ENCODE assay signal across 8 cellular contexts in the genomic region with DNA sequence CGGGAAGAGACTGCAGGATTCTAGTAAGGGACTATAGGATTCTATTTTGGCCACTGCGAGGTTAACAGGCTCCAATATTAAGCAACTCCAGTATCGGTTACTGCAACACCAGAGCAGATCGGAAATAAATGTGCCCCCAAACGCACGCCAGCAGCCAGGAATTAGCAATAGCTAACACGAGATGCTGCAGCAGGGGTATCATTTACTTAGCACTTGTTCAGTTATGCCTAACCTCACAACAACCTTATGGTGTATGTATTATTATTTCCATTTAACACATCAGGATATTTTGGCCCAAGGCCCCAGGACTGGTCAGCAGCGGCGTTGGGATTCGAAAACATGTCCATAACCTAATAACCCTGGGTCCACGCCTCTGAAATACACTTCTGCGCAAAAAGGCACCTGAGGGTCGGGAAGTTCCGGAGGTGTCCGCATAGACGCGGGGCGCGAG. TPM values are rescaled to one million over a fixed set of nuclear protein-coding genes. Genes with fewer than 3 reads are reported as not detected.
DNase-seq lines count a peak whose midpoint lies in the region; ATAC-seq and TF ChIP-seq lines count a peak whose summit lies in the region.

No MANE protein-coding gene starts in this region.

- H3K27me3 Mint-ChIP-seq in activated B cell treated with CpG ODN at 0.5 μM for 24 hours, result no peaks in the 10 kb centered on the region

- H3K4me1 ChIP-seq in HUES6 (ENCODE audit: control insufficient read depth, insufficient read depth, low read length), result peaks cover 8% of the 10 kb centered on the region

- H3K79me2 ChIP-seq in neural cell (replicated peaks; ENCODE audit: insufficient read depth, low read length), result peaks cover 6% of the 10 kb centered on the region

- no peak for TF ChIP-seq RAD21 in neural cell (conservative IDR thresholded peaks at IDR 0.05)

- no peak for TF ChIP-seq EP300 in neural cell (conservative IDR thresholded peaks at IDR 0.05; ENCODE audit: poor library complexity, severe bottlenecking)

- POLR2A ChIA-PET in activated B cell treated with CpG ODN at 0.5 μM for 24 hours (lab: Charles Lee), result no interaction called here

- H3K9me3 Mint-ChIP-seq in activated B cell treated with CpG ODN at 0.5 μM for 24 hours, result no peaks in the 10 kb centered on the region

- H2AFZ ChIP-seq in neural cell (ENCODE audit: low read depth, low read length), result peak overlapping the region; percentile 58

- H3K9ac ChIP-seq in HUES6 (ENCODE audit: low read length), result peak overlapping the region; percentile 83
- peak overlapping the region; percentile 95 for H3K9ac ChIP-seq in neural cell (ENCODE audit: low read length)

- intact Hi-C loops in activated B cell treated with CpG ODN at 0.5 μM for 24 hours (cut with micrococcal nuclease), result loop anchor here (1.0 to 5.0 kb wide), 7 partner anchors 57 to 647 kb away; partner anchors contain the start of genes ARMC8, CEP70 and COPB2

- TF ChIP-seq CTCF in AG09309 (IDR thresholded peaks at IDR 0.05; ENCODE audit: control insufficient read depth, insufficient read depth, low read depth, low read length, missing control alignments), result no peak
- no peak for TF ChIP-seq CTCF in activated B cell treated with CpG ODN at 0.5 μM for 24 hours (IDR thresholded peaks at IDR 0.05)
- TF ChIP-seq CTCF in neural cell (IDR thresholded peaks at IDR 0.05; ENCODE audit: poor library complexity, severe bottlenecking), result no peak

- H3K4me2 ChIP-seq in neural cell (ENCODE audit: low read length), result peak overlapping the region; percentile 87

- no peaks in the 10 kb centered on the region for H3K27me3 ChIP-seq in HUES6 (ENCODE audit: control insufficient read depth, insufficient read depth, low read length)
- no peaks in the 10 kb centered on the region for H3K27me3 ChIP-seq in neural cell (ENCODE audit: insufficient read depth, low read depth, low read length)

- peak; percentile 4 for ATAC-seq in GM18511 (IDR thresholded peaks at IDR 0.05; ENCODE audit: unreplicated experiment)
- no peak for ATAC-seq in activated B cell treated with CpG ODN at 0.5 μM for 24 hours (ENCODE audit: low read depth)
- no peak for ATAC-seq in HG03565 (IDR thresholded peaks at IDR 0.05; ENCODE audit: unreplicated experiment)

- H3K4me3 ChIP-seq in AG09309 (ENCODE audit: control insufficient read depth, low read depth, low read length) (peak overlapping the region; percentile 73), HUES6 (ENCODE audit: low read depth, low read length) (peak overlapping the region; percentile 95), neural cell (ENCODE audit: low read length) (peak overlapping the region; percentile 99)

- CTCF ChIA-PET in activated B cell treated with CpG ODN at 0.5 μM for 24 hours (lab: Charles Lee), result interaction anchor here (1.5 kb wide), 1 partner anchor 82 kb away, joined by 8 read pairs; no protein-coding TSS in a partner anchor

- H3K36me3 ChIP-seq in HUES6 (ENCODE audit: control insufficient read depth, insufficient read depth, low read length), result peaks cover 5% of the 10 kb centered on the region; the same call in 1 of the 2 replicates
- H3K36me3 ChIP-seq in neural cell (ENCODE audit: insufficient read depth, low read length), result no peaks in the 10 kb centered on the region

- H3K27ac Mint-ChIP-seq in activated B cell treated with CpG ODN at 0.5 μM for 24 hours, result peak overlapping the region; percentile 68

- peaks cover 2% of the 10 kb centered on the region; the same call in 1 of the 2 replicates for H3K9me3 ChIP-seq in HUES6 (ENCODE audit: control insufficient read depth, insufficient read depth, low read depth, low read length)
- no peaks in the 10 kb centered on the region for H3K9me3 ChIP-seq in neural cell (ENCODE audit: low read length)

- peaks cover 24% of the 10 kb centered on the region for H3K4me1 Mint-ChIP-seq in activated B cell treated with CpG ODN at 0.5 μM for 24 hours

- no peak for DNase-seq in AG09309 (ENCODE audit: low read depth)
- no peak for DNase-seq in activated B cell treated with CpG ODN at 0.5 μM for 24 hours
- peak; percentile 76 for DNase-seq in fibroblast of gingiva (ENCODE audit: low read depth)
- DNase-seq in activated CD4-positive, CD25-positive, alpha-beta regulatory T cell treated with anti-CD3 and anti-CD28 coated beads, Interleukin-2, amount 50 U/mL, for 72 hours, result no peak

- H3K4me3 Mint-ChIP-seq in activated B cell treated with CpG ODN at 0.5 μM for 24 hours, result peak overlapping the region; percentile 86

- H4K20me1 ChIP-seq in neural cell (ENCODE audit: insufficient read depth), result no peaks in the 10 kb centered on the region

- peaks cover 4% of the 10 kb centered on the region for H3F3A ChIP-seq in neural cell (ENCODE audit: insufficient read depth, low read length, poor library complexity, severe bottlenecking)

- H3K9me2 ChIP-seq in neural cell (ENCODE audit: insufficient read depth, low read length), result no peaks in the 10 kb centered on the region

- H3K27ac ChIP-seq in HUES6 (ENCODE audit: low read depth, low read length), result peak overlapping the region; percentile 84; the same call in 1 of the 2 replicates
- H3K27ac ChIP-seq in neural cell (ENCODE audit: low read length), result peak overlapping the region; percentile 74

- peaks cover 8% of the 10 kb centered on the region for H3K36me3 Mint-ChIP-seq in activated B cell treated with CpG ODN at 0.5 μM for 24 hours (ENCODE audit: low read depth)

TF ChIP-seq in neural cell, 6 proteins besides CTCF, POLR2A, EP300 and RAD21:
- TF ChIP-seq TAF1 (IDR thresholded peaks at IDR 0.05; ENCODE audit: low read depth) (no peak), POLR2AphosphoS5 (IDR thresholded peaks at IDR 0.05) (no peak), EZH2 (IDR thresholded peaks at IDR 0.05; ENCODE audit: borderline replicate concordance, insufficient read depth, low read length, poor library complexity, severe bottlenecking) (no peak), SMC3 (conservative IDR thresholded peaks at IDR 0.05; ENCODE audit: poor library complexity) (no peak), MXI1 (conservative IDR thresholded peaks at IDR 0.05; ENCODE audit: poor library complexity, severe bottlenecking) (no peak)
- TF ChIP-seq, protein P1, sequence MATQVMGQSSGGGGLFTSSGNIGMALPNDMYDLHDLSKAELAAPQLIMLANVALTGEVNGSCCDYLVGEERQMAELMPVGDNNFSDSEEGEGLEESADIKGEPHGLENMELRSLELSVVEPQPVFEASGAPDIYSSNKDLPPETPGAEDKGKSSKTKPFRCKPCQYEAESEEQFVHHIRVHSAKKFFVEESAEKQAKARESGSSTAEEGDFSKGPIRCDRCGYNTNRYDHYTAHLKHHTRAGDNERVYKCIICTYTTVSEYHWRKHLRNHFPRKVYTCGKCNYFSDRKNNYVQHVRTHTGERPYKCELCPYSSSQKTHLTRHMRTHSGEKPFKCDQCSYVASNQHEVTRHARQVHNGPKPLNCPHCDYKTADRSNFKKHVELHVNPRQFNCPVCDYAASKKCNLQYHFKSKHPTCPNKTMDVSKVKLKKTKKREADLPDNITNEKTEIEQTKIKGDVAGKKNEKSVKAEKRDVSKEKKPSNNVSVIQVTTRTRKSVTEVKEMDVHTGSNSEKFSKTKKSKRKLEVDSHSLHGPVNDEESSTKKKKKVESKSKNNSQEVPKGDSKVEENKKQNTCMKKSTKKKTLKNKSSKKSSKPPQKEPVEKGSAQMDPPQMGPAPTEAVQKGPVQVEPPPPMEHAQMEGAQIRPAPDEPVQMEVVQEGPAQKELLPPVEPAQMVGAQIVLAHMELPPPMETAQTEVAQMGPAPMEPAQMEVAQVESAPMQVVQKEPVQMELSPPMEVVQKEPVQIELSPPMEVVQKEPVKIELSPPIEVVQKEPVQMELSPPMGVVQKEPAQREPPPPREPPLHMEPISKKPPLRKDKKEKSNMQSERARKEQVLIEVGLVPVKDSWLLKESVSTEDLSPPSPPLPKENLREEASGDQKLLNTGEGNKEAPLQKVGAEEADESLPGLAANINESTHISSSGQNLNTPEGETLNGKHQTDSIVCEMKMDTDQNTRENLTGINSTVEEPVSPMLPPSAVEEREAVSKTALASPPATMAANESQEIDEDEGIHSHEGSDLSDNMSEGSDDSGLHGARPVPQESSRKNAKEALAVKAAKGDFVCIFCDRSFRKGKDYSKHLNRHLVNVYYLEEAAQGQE (IDR thresholded peaks at IDR 0.05; ENCODE audit: borderline replicate concordance), result no peak
TF ChIP-seq in neural cell: peak in this region for 0.

RNA-seq across cellular contexts. Expression of gene PIK3CB, which starts 0.8 kb away (rescaled TPM):
- total RNA-seq in activated B cell treated with CpG ODN at 0.5 μM for 24 hours, result 19.9 and 21.9 TPM in 2 replicates
- polyA plus RNA-seq in neural cell, result 11.4 and 11.5 TPM in 2 replicates
- 30.9 and 39.1 TPM in 2 replicates for polyA minus RNA-seq in neural cell
